In the genomic region with DNA sequence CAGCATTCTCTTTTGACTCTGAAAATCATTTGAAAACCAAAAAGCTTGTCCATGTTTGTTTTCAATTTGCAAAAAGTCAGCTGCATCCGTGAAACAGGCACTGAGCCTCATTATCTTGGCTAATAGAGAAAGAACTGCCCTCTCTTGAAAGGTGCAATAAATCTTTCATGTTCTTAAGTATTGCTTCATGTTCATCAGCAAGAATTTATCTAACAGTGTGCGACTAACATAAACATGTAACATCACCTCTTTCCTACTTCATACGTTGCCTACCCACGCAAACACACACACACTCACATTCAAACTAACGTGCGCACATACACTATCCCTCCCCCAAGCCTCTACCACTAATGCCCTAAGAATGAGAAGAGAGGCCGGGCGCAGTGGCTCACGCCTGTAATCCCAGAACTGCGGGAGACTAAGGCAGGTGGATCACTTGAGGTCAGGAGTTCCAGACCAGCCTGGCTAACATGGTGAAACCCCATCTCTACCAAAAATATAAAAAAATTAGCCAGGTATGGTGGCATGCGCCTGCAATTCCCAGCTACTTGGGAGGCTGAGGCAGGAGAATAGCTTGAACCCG, we compare ENCODE assay signal across 26 cellular contexts.
DNase-seq lines count a peak whose midpoint lies in the region; TF ChIP-seq lines count a peak whose summit lies in the region.
"Had no signal": no experiment of that assay in that cellular context is flagged by ENCODE, and none has a peak within 500 bp of the region (broad histone marks: within the 10 kb centered on the region; RNA-seq: fewer than 3 reads in every experiment).

No MANE protein-coding gene starts in this region.

- H3K27me3 Mint-ChIP-seq in nephron (ENCODE audit: low read depth), result no peaks in the 10 kb centered on the region
- H3K27me3 Mint-ChIP-seq: activated CD4-positive, alpha-beta T cell treated with anti-CD3 and anti-CD28 coated beads, Interleukin-2, amount 10 ng/mL, durations not matched to agents 7 days and 5 days; activated CD8-positive, alpha-beta memory T cell treated with anti-CD3 and anti-CD28 coated beads, Interleukin-2, amount 10 ng/mL, durations not matched to agents 7 days and 5 days; T-helper 17 cell had no signal

- intact Hi-C loops in stomach (cut with DNase I; ENCODE audit: low total_unique reads), result no loop called here

- no peak overlapping the region for H3K4me3 ChIP-seq in AG10803 (ENCODE audit: low read length)
- H3K4me3 ChIP-seq in stomach, result no peak overlapping the region
- H3K4me3 ChIP-seq: BLaER1, cardiac muscle cell, smooth muscle cell, upper lobe of right lung had no signal

- H3K9me3 Mint-ChIP-seq in nephron, result no peaks in the 10 kb centered on the region
- H3K9me3 Mint-ChIP-seq: activated CD4-positive, alpha-beta T cell treated with anti-CD3 and anti-CD28 coated beads, Interleukin-2, amount 10 ng/mL, durations not matched to agents 7 days and 5 days had no signal

- no peak for TF ChIP-seq POLR2A in stomach (IDR thresholded peaks at IDR 0.05)

- TF ChIP-seq EP300 in stomach (IDR thresholded peaks at IDR 0.05), result no peak

- WGBS in stomach, 5 donors, result 91 to 93% (median 92%) methylated on average over 12 of the region's 12 CpGs

- H3K27me3 ChIP-seq in stomach, result no peaks in the 10 kb centered on the region
- H3K27me3 ChIP-seq: BLaER1, cardiac muscle cell, neutrophil, upper lobe of right lung had no signal

- H3K4me3 Mint-ChIP-seq in nephron, result peak overlapping the region in 1 of 3 experiments; percentile 8
- H3K4me3 Mint-ChIP-seq: activated CD4-positive, alpha-beta T cell treated with anti-CD3 and anti-CD28 coated beads, Interleukin-2, amount 10 ng/mL, durations not matched to agents 7 days and 5 days; activated CD8-positive, alpha-beta memory T cell treated with anti-CD3 and anti-CD28 coated beads, Interleukin-2, amount 10 ng/mL, durations not matched to agents 7 days and 5 days; activated naive CD4-positive, alpha-beta T cell treated with anti-CD3 and anti-CD28 coated beads for 36 hours; activated T-cell treated with anti-CD3 and anti-CD28 coated beads, Interleukin-2, amount 50 U/mL, for 72 hours; T-helper 17 cell had no signal

- H3K4me1 Mint-ChIP-seq in nephron, result peaks cover 46% of the 10 kb centered on the region
- H3K4me1 Mint-ChIP-seq: activated CD4-positive, alpha-beta T cell treated with anti-CD3 and anti-CD28 coated beads, Interleukin-2, amount 10 ng/mL, durations not matched to agents 7 days and 5 days; activated CD8-positive, alpha-beta memory T cell treated with anti-CD3 and anti-CD28 coated beads, Interleukin-2, amount 10 ng/mL, durations not matched to agents 7 days and 5 days; T-helper 17 cell had no signal

- peak; percentile 30 for DNase-seq in AG10803 (ENCODE audit: low read depth)
- peak; percentile 19 for DNase-seq in NCI-H2227 treated with DMSO at 0.1 percent for 48 hours (lab: John Stamatoyannopoulos, UW)
- DNase-seq in cerebellar cortex (ENCODE audit: low spot score), result peak; percentile 11
- no peak for DNase-seq in effector CD8-positive, alpha-beta T cell (lab: John Stamatoyannopoulos, UW)
- no peak for DNase-seq in stomach
- no peak for DNase-seq in COLO668 (lab: John Stamatoyannopoulos, UW; ENCODE audit: unreplicated experiment)
- DNase-seq in NCI-H2029 treated with DMSO at 0.1 percent for 48 hours (lab: John Stamatoyannopoulos, UW), result no peak
- DNase-seq: activated CD4-positive, alpha-beta T cell treated with anti-CD3 and anti-CD28 coated beads, Interleukin-2, amount 10 ng/mL, durations not matched to agents 7 days and 5 days; activated CD8-positive, alpha-beta memory T cell treated with anti-CD3 and anti-CD28 coated beads, Interleukin-2, amount 10 ng/mL, durations not matched to agents 7 days and 5 days; activated naive CD4-positive, alpha-beta T cell treated with anti-CD3 and anti-CD28 coated beads for 36 hours; activated T-cell treated with anti-CD3 and anti-CD28 coated beads, Interleukin-2, amount 50 U/mL, for 72 hours; amniotic stem cell; COR-L47; DMS79 treated with DMSO at 0.1 percent for 48 hours; KG1; mammary epithelial cell; MM.1S; stimulated activated CD4-positive, alpha-beta T cell treated with anti-CD3 and anti-CD28 coated beads, Interleukin-2, amount 100 ng/mL, for 24 hours; substantia nigra; T-helper 17 cell; upper lobe of right lung had no signal

- no peaks in the 10 kb centered on the region for H3K36me3 ChIP-seq in stomach
- H3K36me3 ChIP-seq: BLaER1, cardiac muscle cell, neutrophil, upper lobe of right lung had no signal

- H3K4me1 ChIP-seq in stomach, result no peaks in the 10 kb centered on the region
- H3K4me1 ChIP-seq: upper lobe of right lung had no signal

- no peak overlapping the region for H3K27ac ChIP-seq in stomach
- H3K27ac ChIP-seq: BLaER1, cardiac muscle cell, neutrophil, upper lobe of right lung had no signal

- H3K27ac Mint-ChIP-seq in nephron, result peak overlapping the region in 2 of 3 experiments; percentile 43 to 56
- H3K27ac Mint-ChIP-seq: activated CD4-positive, alpha-beta T cell treated with anti-CD3 and anti-CD28 coated beads, Interleukin-2, amount 10 ng/mL, durations not matched to agents 7 days and 5 days; activated CD8-positive, alpha-beta memory T cell treated with anti-CD3 and anti-CD28 coated beads, Interleukin-2, amount 10 ng/mL, durations not matched to agents 7 days and 5 days; activated naive CD4-positive, alpha-beta T cell treated with anti-CD3 and anti-CD28 coated beads for 36 hours; activated T-cell treated with anti-CD3 and anti-CD28 coated beads, Interleukin-2, amount 50 U/mL, for 72 hours; T-helper 17 cell had no signal

- H3K9me3 ChIP-seq in stomach, result no peaks in the 10 kb centered on the region
- H3K9me3 ChIP-seq: BLaER1, neutrophil, upper lobe of right lung had no signal

- TF ChIP-seq CTCF in AG10803 (conservative IDR thresholded peaks at IDR 0.05; ENCODE audit: low read length), result no peak
- no peak for TF ChIP-seq CTCF in nephron (IDR thresholded peaks at IDR 0.05; ENCODE audit: unreplicated experiment in 3 of 3)
- TF ChIP-seq CTCF in stomach (IDR thresholded peaks at IDR 0.05), result no peak

- no peaks in the 10 kb centered on the region for H3K36me3 Mint-ChIP-seq in nephron (ENCODE audit: low read depth)
- H3K36me3 Mint-ChIP-seq: activated CD8-positive, alpha-beta memory T cell treated with anti-CD3 and anti-CD28 coated beads, Interleukin-2, amount 10 ng/mL, durations not matched to agents 7 days and 5 days had no signal

Comparison
In these comparisons a context has a peak if more than half of its experiments do, and no peak if none do; other contexts are left out.
1. DNase-seq: peak in AG10803 (single experiment), NCI-H2227 treated with DMSO at 0.1 percent for 48 hours (single experiment) and cerebellar cortex (single experiment); none in effector CD8-positive, alpha-beta T cell (single experiment), stomach (single experiment), COLO668 (single experiment) and NCI-H2029 treated with DMSO at 0.1 percent for 48 hours (single experiment).